In genomic region chr10:98425511-98426352, GRCh38 we compare ENCODE assay signal across 8 cellular contexts. TPM values are rescaled to one million over a fixed set of nuclear protein-coding genes. Genes with fewer than 3 reads are reported as not detected.
A peak's percentile ranks its signal among the peaks of the same experiment; 100 is the strongest.
DNase-seq lines count a peak whose midpoint lies in the region; ATAC-seq, FAIRE-seq and TF ChIP-seq lines count a peak whose summit lies in the region.

No MANE protein-coding gene starts in this region.

- no peaks in the 10 kb centered on the region for H3K9me3 Mint-ChIP-seq in immature natural killer cell

- peak; percentile 56 to 66 for TF ChIP-seq RAD21 in A549 (conservative IDR thresholded peaks at IDR 0.05 in 1 of 2, IDR thresholded peaks at IDR 0.05 in 1 of 2)

- H3K4me3 Mint-ChIP-seq in immature natural killer cell, result no peak overlapping the region

- H3K4me2 ChIP-seq in A549, result no peak overlapping the region

- FAIRE-seq in A549 (lab: Jason Lieb, UNC), result peak; percentile 7

- no peaks in the 10 kb centered on the region for H3K4me1 ChIP-seq in A549

- peak; percentile 68 for TF ChIP-seq CTCF in A549 (IDR thresholded peaks at IDR 0.05)
- TF ChIP-seq CTCF in GM12875 (IDR thresholded peaks at IDR 0.05; ENCODE audit: borderline replicate concordance, insufficient read depth, low read depth, low read length), result peak; percentile 90

- POLR2A ChIA-PET in A549 (lab: Yijun Ruan, JAX), result interaction anchor here (0.9 kb wide), 1 partner anchor 11 kb away, joined by 4 read pairs; the partner anchor contains the start of gene PYROXD2

- no peak for TF ChIP-seq EP300 in A549 (IDR thresholded peaks at IDR 0.05)

- H3K36me3 Mint-ChIP-seq in immature natural killer cell, result peaks cover 10 to 30% (median 15%) of the 10 kb centered on the region in 3 donors

- H3K27ac ChIP-seq in A549, result no peak overlapping the region

- H3K4me3 ChIP-seq in A549, result no peak overlapping the region
- H3K4me3 ChIP-seq in GM12875 (ENCODE audit: low read depth, low read length), result no peak overlapping the region

- no peaks in the 10 kb centered on the region for H3K4me1 Mint-ChIP-seq in immature natural killer cell

- H3K27ac Mint-ChIP-seq in immature natural killer cell, result peak overlapping the region in 2 of 6 donors; percentile 14 to 28

- TF ChIP-seq POLR2A in A549 (IDR thresholded peaks at IDR 0.05; ENCODE audit: low read length), result no peak

- CTCF ChIA-PET in A549 (lab: Yijun Ruan, JAX), result interaction anchor here (0.7 to 2.2 kb wide), 17 partner anchors 9 to 956 kb away, joined by 3 to 23 read pairs (median 5); no protein-coding TSS in a partner anchor

- H3K9me3 ChIP-seq in A549, result no peaks in the 10 kb centered on the region

- peak; percentile 64 for DNase-seq in A549 (ENCODE audit: low read depth in 1 of 2, low spot score in 1 of 2)
- DNase-seq in RPMI8226, result peak; percentile 31
- DNase-seq in amniotic epithelial cell (ENCODE audit: low read depth), result peak; percentile 38
- DNase-seq in immature natural killer cell, result peak in 2 of 3 donors; percentile 24 to 25
- DNase-seq in stimulated activated CD8-positive, alpha-beta memory T cell treated with anti-CD3 and anti-CD28 coated beads, Interleukin-4, amount 100 ng/mL, for 48 hours, result peak; percentile 70
- DNase-seq in superior temporal gyrus (ENCODE audit: extremely low spot score), result no peak

- WGBS in A549 (ENCODE audit: missing lambda C conversion rate), result 71% methylated on average over 14 of the region's 21 CpGs

- H3K27me3 Mint-ChIP-seq in immature natural killer cell (ENCODE audit: low read depth in 3 of 3), result no peaks in the 10 kb centered on the region

- ATAC-seq in A549 (peak; percentile 80 to 92), HG03039 (IDR thresholded peaks at IDR 0.05; ENCODE audit: unreplicated experiment) (peak; percentile 68)

TF ChIP-seq in A549, 52 proteins besides CTCF, POLR2A, EP300 and RAD21:
- no peak for TF ChIP-seq JUNB (IDR thresholded peaks at IDR 0.05)
- TF ChIP-seq SMC3 (IDR thresholded peaks at IDR 0.05), result peak; percentile 50
TF ChIP-seq in A549: peak in this region for 1.

RNA-seq across cellular contexts. Expression of gene PYROXD2, which starts 10.8 kb away (rescaled TPM):
- 4.6 and 7.7 TPM in 2 replicates for polyA plus RNA-seq in A549 (2011; rRNA removed)
- 6.3 TPM in 2 replicates for polyA plus RNA-seq in A549 (2012; cell fraction: cytosol; rRNA removed)
- polyA plus RNA-seq in A549 (2012; cell fraction: nucleus; rRNA removed), result 18.8 and 27.3 TPM in 2 replicates
- 6.3 to 8.0 TPM (median 7.2 TPM) in 3 replicates for polyA plus RNA-seq in A549 (2017; fragmentation: RNase III; extraction: RNeasy Plus Mini Kit Qiagen cat#74134 plus additional on column Dnase treatment)
- polyA minus RNA-seq in A549 (2011; rRNA and poly(A)+ RNA removed), result 6.2 and 7.0 TPM in 2 replicates
- polyA plus RNA-seq in immature natural killer cell, result 10 to 100 TPM in 2 of 3 donors, 1 to 10 TPM in 1; 8.5 to 21.1 (median 17.3) TPM

RNA-seq across cellular contexts. Expression of gene HPS1, which starts 21.0 kb away (rescaled TPM):
- polyA plus RNA-seq in A549 (2011; rRNA removed) (28.2 and 28.9 TPM in 2 replicates), A549 (2017; fragmentation: RNase III; extraction: RNeasy Plus Mini Kit Qiagen cat#74134 plus additional on column Dnase treatment) (22.3 to 25.1 TPM (median 23.5 TPM) in 3 replicates), immature natural killer cell (100 to 1,000 TPM in 1 of 3 donors, 10 to 100 TPM in 2; 72.4 to 110 (median 85.6) TPM)
- 37.1 and 41.9 TPM in 2 replicates for polyA plus RNA-seq in A549 (2012; cell fraction: cytosol; rRNA removed)
- polyA plus RNA-seq in A549 (2012; cell fraction: nucleus; rRNA removed), result 66.5 and 76.8 TPM in 2 replicates
- 35.4 and 36.1 TPM in 2 replicates for polyA minus RNA-seq in A549 (2011; rRNA and poly(A)+ RNA removed)
